ENCODE assay signal across 9 cellular contexts in genomic region chr5:125229556-125229955, GRCh38.
"Had no signal": no experiment of that assay in that cellular context is flagged by ENCODE, and none has a peak within 500 bp of the region (broad histone marks: within the 10 kb centered on the region; RNA-seq: fewer than 3 reads in every experiment).

No MANE protein-coding gene starts in this region.

- ATAC-seq: GM23338, K562 had no signal

- FAIRE-seq: H1, H54, K562 had no signal

- H3K4me3 ChIP-seq: GM23338, K562 had no signal

- H3K4me2 ChIP-seq: GM23338 had no signal

- DNase-seq: H9, HCEC 1CT, IMR-90, KG1 had no signal

- H3K27ac ChIP-seq: HL-60 had no signal

- H2AFZ ChIP-seq: GM23338 had no signal
